Comparison of ENCODE assay signal across 20 cellular contexts in genomic region chr3:130955481-130955880, GRCh38.
"Had no signal": no experiment of that assay in that cellular context is flagged by ENCODE, and none has a peak within 500 bp of the region (broad histone marks: within the 10 kb centered on the region; RNA-seq: fewer than 3 reads in every experiment).

No MANE protein-coding gene starts in this region.

- H3K4me1 ChIP-seq: lower lobe of right lung, neural progenitor cell, parathyroid adenoma, psoas muscle, sigmoid colon, stomach, thyroid gland, vagina had no signal

- H3K27me3 Mint-ChIP-seq: natural killer cell treated with Interleukin-12 subunit alpha and Interleukin-12 subunit beta and Interleukin-15 and Interleukin-18, amount 100 ng/mL, for 72 hours had no signal

- H3K4me3 ChIP-seq: dorsolateral prefrontal cortex, lower lobe of right lung, neural progenitor cell, psoas muscle, sigmoid colon, stomach, thyroid gland, vagina had no signal

- H3K27ac ChIP-seq: dorsolateral prefrontal cortex, lower lobe of right lung, neural progenitor cell, parathyroid adenoma, psoas muscle, sigmoid colon, stomach, thyroid gland, vagina had no signal

- H3K9ac ChIP-seq: neural progenitor cell, parathyroid adenoma had no signal

- ATAC-seq: left ventricle myocardium superior; lower lobe of right lung; natural killer cell treated with Interleukin-12 subunit alpha and Interleukin-12 subunit beta and Interleukin-15 and Interleukin-18, amount 100 ng/mL, for 72 hours; psoas muscle; right cardiac atrium; stimulated activated effector memory CD8-positive, alpha-beta T cell treated with anti-CD3 and anti-CD28 coated beads, Interleukin-12 subunit alpha, Interleukin-12 subunit beta, amount 100 ng/mL, for 72 hours had no signal

- H3K9me3 ChIP-seq: lower lobe of right lung, psoas muscle, sigmoid colon, stomach, thyroid gland, vagina had no signal

- H3K79me2 ChIP-seq: parathyroid adenoma had no signal

- H3K27ac Mint-ChIP-seq: natural killer cell treated with Interleukin-12 subunit alpha and Interleukin-12 subunit beta and Interleukin-15 and Interleukin-18, amount 100 ng/mL, for 72 hours; neural progenitor cell; stimulated activated effector memory CD8-positive, alpha-beta T cell treated with anti-CD3 and anti-CD28 coated beads, Interleukin-12 subunit alpha, Interleukin-12 subunit beta, amount 100 ng/mL, for 72 hours had no signal

- FAIRE-seq: frontal cortex, keratinocyte had no signal

- H3K4me1 Mint-ChIP-seq: neural progenitor cell had no signal

- H3K27me3 ChIP-seq: dorsolateral prefrontal cortex, neural progenitor cell, sigmoid colon, stomach, thyroid gland, vagina had no signal

- H3K9me3 Mint-ChIP-seq: natural killer cell treated with Interleukin-12 subunit alpha and Interleukin-12 subunit beta and Interleukin-15 and Interleukin-18, amount 100 ng/mL, for 72 hours; neural progenitor cell; stimulated activated effector memory CD8-positive, alpha-beta T cell treated with anti-CD3 and anti-CD28 coated beads, Interleukin-12 subunit alpha, Interleukin-12 subunit beta, amount 100 ng/mL, for 72 hours had no signal

- H3K4me2 ChIP-seq: neural progenitor cell had no signal

- DNase-seq: dorsolateral prefrontal cortex; effector CD4-positive, alpha-beta T cell; left ventricle myocardium superior; lower lobe of right lung; psoas muscle; right cardiac atrium; sigmoid colon; stimulated activated CD4-positive, alpha-beta T cell treated with anti-CD3 and anti-CD28 coated beads, Interleukin-2, amount 100 ng/mL, for 24 hours; stimulated activated CD4-positive, alpha-beta T cell treated with anti-CD3 and anti-CD28 coated beads, Interleukin-4, amount 100 ng/mL, for 24 hours; stimulated activated naive CD4-positive, alpha-beta T cell treated with Interleukin-2 at 50 U/mL for 16 hours; stomach; thyroid gland; trophoblast cell had no signal

- H3K4me3 Mint-ChIP-seq: natural killer cell treated with Interleukin-12 subunit alpha and Interleukin-12 subunit beta and Interleukin-15 and Interleukin-18, amount 100 ng/mL, for 72 hours; neural progenitor cell; stimulated activated effector memory CD8-positive, alpha-beta T cell treated with anti-CD3 and anti-CD28 coated beads, Interleukin-12 subunit alpha, Interleukin-12 subunit beta, amount 100 ng/mL, for 72 hours had no signal

- H2AFZ ChIP-seq: neural progenitor cell, parathyroid adenoma had no signal
